In the genomic region with DNA sequence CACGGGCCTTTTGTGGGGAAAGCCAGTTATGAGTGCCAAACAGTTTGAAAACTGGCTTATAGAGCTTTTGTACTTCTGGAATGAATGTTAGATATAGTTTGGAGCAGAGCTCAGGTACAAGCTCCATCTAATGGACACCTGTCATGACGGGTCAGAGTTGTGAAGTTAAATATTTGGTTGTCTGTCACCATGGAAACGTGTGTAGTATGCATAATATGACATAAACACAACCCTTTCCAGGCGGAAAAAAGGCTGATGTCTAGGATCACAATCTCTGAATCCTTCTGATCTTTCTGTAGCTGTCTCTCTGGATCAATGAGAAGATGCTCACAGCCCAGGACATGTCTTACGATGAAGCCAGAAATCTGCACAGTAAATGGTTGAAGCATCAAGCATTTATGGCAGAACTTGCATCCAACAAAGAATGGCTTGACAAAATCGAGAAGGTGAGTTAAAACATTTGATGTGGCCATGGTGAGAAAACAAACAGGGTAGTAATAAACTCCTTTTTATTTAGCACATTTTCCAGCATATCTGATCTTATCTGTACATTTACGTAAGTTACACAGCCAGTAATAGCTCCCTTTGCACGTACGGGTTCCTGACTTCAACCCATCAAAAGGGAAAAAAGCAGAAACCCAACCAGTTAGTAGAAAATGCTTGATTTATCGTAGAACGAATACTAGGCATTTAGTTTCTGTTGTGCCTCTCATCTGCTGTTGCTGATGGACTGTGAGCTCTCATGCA, we compare ENCODE assay signal across 23 cellular contexts.
A peak's percentile ranks its signal among the peaks of the same experiment; 100 is the strongest.
DNase-seq lines count a peak whose midpoint lies in the region; ATAC-seq and TF ChIP-seq lines count a peak whose summit lies in the region.
"Had no signal": no experiment of that assay in that cellular context is flagged by ENCODE, and none has a peak within 500 bp of the region (broad histone marks: within the 10 kb centered on the region; RNA-seq: fewer than 3 reads in every experiment).

No MANE protein-coding gene starts in this region.

- H3K4me3 ChIP-seq in left ventricle myocardium inferior (no peak overlapping the region), uterus (no peak overlapping the region), sigmoid colon (no peak overlapping the region), psoas muscle (no peak overlapping the region)
- no peak overlapping the region for H3K4me3 ChIP-seq in naive thymus-derived CD4-positive, alpha-beta T cell (ENCODE audit: low read length)
- H3K4me3 ChIP-seq: gastrocnemius medialis, lung, right atrium auricular region, testis had no signal

- no peak for TF ChIP-seq CTCF in left ventricle myocardium inferior (IDR thresholded peaks at IDR 0.05; ENCODE audit: borderline replicate concordance)
- no peak for TF ChIP-seq CTCF in uterus (IDR thresholded peaks at IDR 0.05)
- TF ChIP-seq CTCF in sigmoid colon (IDR thresholded peaks at IDR 0.05), result no peak
- TF ChIP-seq CTCF in psoas muscle (IDR thresholded peaks at IDR 0.05), result no peak

- H3K27me3 Mint-ChIP-seq in activated T-helper 2 cell treated with anti-CD3 and anti-CD28 coated beads, Interferon-gamma antibody, Interleukin-2, Interleukin-4, amounts not matched to agents 10 μg/mL and 5 μg/mL and 100 μg/mL, durations not matched to agents 14 hours and 24 hours and 36 hours (ENCODE audit: low read depth), result no peaks in the 10 kb centered on the region
- H3K27me3 Mint-ChIP-seq in naive thymus-derived CD4-positive, alpha-beta T cell, result no peaks in the 10 kb centered on the region
- H3K27me3 Mint-ChIP-seq: activated naive CD4-positive, alpha-beta T cell treated with anti-CD3 and anti-CD28 coated beads, Interleukin-2, amount 10 ng/mL, durations not matched to agents 7 days and 5 days had no signal

- H3K4me3 Mint-ChIP-seq in activated T-helper 2 cell treated with anti-CD3 and anti-CD28 coated beads, Interferon-gamma antibody, Interleukin-2, Interleukin-4, amounts not matched to agents 10 μg/mL and 5 μg/mL and 100 μg/mL, durations not matched to agents 14 hours and 24 hours and 36 hours (ENCODE audit: low read depth), result no peak overlapping the region
- H3K4me3 Mint-ChIP-seq in naive thymus-derived CD4-positive, alpha-beta T cell, result no peak overlapping the region
- H3K4me3 Mint-ChIP-seq: activated naive CD4-positive, alpha-beta T cell treated with anti-CD3 and anti-CD28 coated beads, Interleukin-2, amount 10 ng/mL, durations not matched to agents 7 days and 5 days; CD8-positive, alpha-beta T cell had no signal

- POLR2A ChIA-PET in naive thymus-derived CD4-positive, alpha-beta T cell (lab: Charles Lee), result no interaction called here

- H3K9me3 ChIP-seq in left ventricle myocardium inferior (replicated peaks) (no peaks in the 10 kb centered on the region), uterus (no peaks in the 10 kb centered on the region), sigmoid colon (no peaks in the 10 kb centered on the region), psoas muscle (no peaks in the 10 kb centered on the region)
- H3K9me3 ChIP-seq in naive thymus-derived CD4-positive, alpha-beta T cell (ENCODE audit: control insufficient read depth in 2 of 3, low read length in 3 of 3), result no peaks in the 10 kb centered on the region
- H3K9me3 ChIP-seq: gastrocnemius medialis, right atrium auricular region, testis had no signal

- H3K27ac ChIP-seq in left ventricle myocardium inferior (replicated peaks) (peak overlapping the region; percentile 90), uterus (peak overlapping the region; percentile 35 to 43), sigmoid colon (no peak overlapping the region), psoas muscle (no peak overlapping the region)
- H3K27ac ChIP-seq in naive thymus-derived CD4-positive, alpha-beta T cell (ENCODE audit: low read depth, low read length), result no peak overlapping the region
- H3K27ac ChIP-seq: WERI-Rb-1 had no signal

- H3K4me1 ChIP-seq in left ventricle myocardium inferior (peaks cover 61% of the 10 kb centered on the region), uterus (peaks cover 0 to 4% of the 10 kb centered on the region in 2 donors), sigmoid colon (peaks cover 0 to 58% (median 47%) of the 10 kb centered on the region in 4 donors), psoas muscle (peaks cover 7% of the 10 kb centered on the region)
- H3K4me1 ChIP-seq in naive thymus-derived CD4-positive, alpha-beta T cell (ENCODE audit: control insufficient read depth in 2 of 2, insufficient read depth in 2 of 2, low read length in 2 of 2), result no peaks in the 10 kb centered on the region

- 55 to 77% methylated on average over 11 of the region's 11 CpGs for WGBS in sigmoid colon, 2 donors
- WGBS in psoas muscle, 3 donors, result 72 to 79% (median 77%) methylated on average over 11 of the region's 11 CpGs

- ATAC-seq in left ventricle myocardium superior, result no peak
- no peak for ATAC-seq in naive thymus-derived CD4-positive, alpha-beta T cell
- ATAC-seq in psoas muscle, result no peak
- ATAC-seq: CD8-positive, alpha-beta T cell; esophagus mucosa; gastrocnemius medialis had no signal

- H3K36me3 Mint-ChIP-seq in activated T-helper 2 cell treated with anti-CD3 and anti-CD28 coated beads, Interferon-gamma antibody, Interleukin-2, Interleukin-4, amounts not matched to agents 10 μg/mL and 5 μg/mL and 100 μg/mL, durations not matched to agents 14 hours and 24 hours and 36 hours (ENCODE audit: low read depth), result peaks cover 79% of the 10 kb centered on the region
- H3K36me3 Mint-ChIP-seq in naive thymus-derived CD4-positive, alpha-beta T cell, result peaks cover 15 to 83% (median 47%) of the 10 kb centered on the region in 5 donors

- peaks cover 91% of the 10 kb centered on the region for H3K36me3 ChIP-seq in left ventricle myocardium inferior
- peaks cover 21 to 90% (median 67%) of the 10 kb centered on the region in 3 experiments for H3K36me3 ChIP-seq in naive thymus-derived CD4-positive, alpha-beta T cell (ENCODE audit: control insufficient read depth in 2 of 3, insufficient read depth in 3 of 3, low read length in 3 of 3)
- H3K36me3 ChIP-seq in uterus, result no peaks in the 10 kb centered on the region
- peaks cover 20 to 68% (median 43%) of the 10 kb centered on the region in 4 donors for H3K36me3 ChIP-seq in sigmoid colon
- peaks cover 9 to 73% of the 10 kb centered on the region in 2 donors for H3K36me3 ChIP-seq in psoas muscle (ENCODE audit: insufficient read depth in 1 of 2, low read depth in 1 of 2)

- CTCF ChIA-PET in naive thymus-derived CD4-positive, alpha-beta T cell (lab: Charles Lee), result interaction anchor here (0.6 to 0.8 kb wide), 2 partner anchors 38 to 67 kb away, joined by 3 read pairs; no protein-coding TSS in a partner anchor

- TF ChIP-seq EP300 in sigmoid colon (IDR thresholded peaks at IDR 0.05), result no peak

- peaks cover 8% of the 10 kb centered on the region for H3K4me1 Mint-ChIP-seq in activated T-helper 2 cell treated with anti-CD3 and anti-CD28 coated beads, Interferon-gamma antibody, Interleukin-2, Interleukin-4, amounts not matched to agents 10 μg/mL and 5 μg/mL and 100 μg/mL, durations not matched to agents 14 hours and 24 hours and 36 hours (ENCODE audit: low read depth)
- peaks cover 11 to 36% (median 24%) of the 10 kb centered on the region in 7 donors for H3K4me1 Mint-ChIP-seq in naive thymus-derived CD4-positive, alpha-beta T cell

- no peak for TF ChIP-seq POLR2A in uterus (IDR thresholded peaks at IDR 0.05)
- TF ChIP-seq POLR2A in sigmoid colon (IDR thresholded peaks at IDR 0.05), result no peak

- H3K27me3 ChIP-seq in left ventricle myocardium inferior (ENCODE audit: low read depth) (no peaks in the 10 kb centered on the region), uterus (no peaks in the 10 kb centered on the region), sigmoid colon (no peaks in the 10 kb centered on the region), psoas muscle (ENCODE audit: insufficient read depth in 3 of 3, low read length in 2 of 3) (no peaks in the 10 kb centered on the region)
- H3K27me3 ChIP-seq in naive thymus-derived CD4-positive, alpha-beta T cell (ENCODE audit: control insufficient read depth in 2 of 2, insufficient read depth in 2 of 2, low read length in 2 of 2), result no peaks in the 10 kb centered on the region
- H3K27me3 ChIP-seq: gastrocnemius medialis, right atrium auricular region, testis had no signal

- H3K9me3 Mint-ChIP-seq in activated T-helper 2 cell treated with anti-CD3 and anti-CD28 coated beads, Interferon-gamma antibody, Interleukin-2, Interleukin-4, amounts not matched to agents 10 μg/mL and 5 μg/mL and 100 μg/mL, durations not matched to agents 14 hours and 24 hours and 36 hours, result no peaks in the 10 kb centered on the region
- no peaks in the 10 kb centered on the region for H3K9me3 Mint-ChIP-seq in naive thymus-derived CD4-positive, alpha-beta T cell
- H3K9me3 Mint-ChIP-seq: activated naive CD4-positive, alpha-beta T cell treated with anti-CD3 and anti-CD28 coated beads, Interleukin-2, amount 10 ng/mL, durations not matched to agents 7 days and 5 days; CD8-positive, alpha-beta T cell had no signal

- peak overlapping the region; percentile 26 for H3K27ac Mint-ChIP-seq in activated T-helper 2 cell treated with anti-CD3 and anti-CD28 coated beads, Interferon-gamma antibody, Interleukin-2, Interleukin-4, amounts not matched to agents 10 μg/mL and 5 μg/mL and 100 μg/mL, durations not matched to agents 14 hours and 24 hours and 36 hours
- peak overlapping the region in 8 of 9 donors; percentile 7 to 82 (median 28) for H3K27ac Mint-ChIP-seq in naive thymus-derived CD4-positive, alpha-beta T cell
- H3K27ac Mint-ChIP-seq: CD8-positive, alpha-beta T cell had no signal

- DNase-seq in left ventricle myocardium inferior (no peak), left ventricle myocardium superior (no peak), uterus (no peak), hepatic stellate cell (ENCODE audit: low spot score) (no peak), sigmoid colon (no peak), psoas muscle (no peak)
- DNase-seq in activated T-helper 2 cell treated with anti-CD3 and anti-CD28 coated beads, Interferon-gamma antibody, Interleukin-2, Interleukin-4, amounts not matched to agents 10 μg/mL and 5 μg/mL and 100 μg/mL, durations not matched to agents 14 hours and 24 hours and 36 hours (ENCODE audit: low spot score), result no peak
- no peak for DNase-seq in naive thymus-derived CD4-positive, alpha-beta T cell
- DNase-seq: activated naive CD4-positive, alpha-beta T cell treated with anti-CD3 and anti-CD28 coated beads, Interleukin-2, amount 10 ng/mL, durations not matched to agents 7 days and 5 days; activated T-cell treated with anti-CD3 and anti-CD28 coated beads, Interleukin-2, amount 50 U/mL, for 1 hour; CD8-positive, alpha-beta T cell; DMS79; effector CD4-positive, alpha-beta T cell; gastrocnemius medialis; H7; IMR-90; islet precursor cell; NCI-H510A; testis; WERI-Rb-1 had no signal

- intact Hi-C loops in left ventricle myocardium inferior (cut with micrococcal nuclease) (loop anchor here (10.0 kb wide), 1 partner anchor 62 kb away; no protein-coding TSS in a partner anchor), left ventricle myocardium superior (cut with micrococcal nuclease) (no loop called here), uterus (cut with DNase I; ENCODE audit: low total_unique reads) (no loop called here), sigmoid colon (cut with DNase I) (loop anchor here (10.0 kb wide), 1 partner anchor 438 kb away; no protein-coding TSS in a partner anchor), psoas muscle (cut with DNase I) (no loop called here)
- intact Hi-C loops in activated T-helper 2 cell treated with anti-CD3 and anti-CD28 coated beads, Interferon-gamma antibody, Interleukin-2, Interleukin-4, amounts not matched to agents 10 μg/mL and 5 μg/mL and 100 μg/mL, durations not matched to agents 14 hours and 24 hours and 36 hours (cut with micrococcal nuclease), result no loop called here
- intact Hi-C loops in naive thymus-derived CD4-positive, alpha-beta T cell (cut with micrococcal nuclease), result no loop called here

Comparison
In these comparisons a context has a peak if more than half of its experiments do, and no peak if none do; other contexts are left out.
1. intact Hi-C loops: an anchor here in left ventricle myocardium inferior (10.0 kb wide) and sigmoid colon (10.0 kb wide); none called in left ventricle myocardium superior, activated T-helper 2 cell treated with anti-CD3 and anti-CD28 coated beads, Interferon-gamma antibody, Interleukin-2, Interleukin-4, amounts not matched to agents 10 μg/mL and 5 μg/mL and 100 μg/mL, durations not matched to agents 14 hours and 24 hours and 36 hours, naive thymus-derived CD4-positive, alpha-beta T cell, uterus and psoas muscle.
2. H3K27ac ChIP-seq: peak in left ventricle myocardium inferior (single experiment) and uterus (2 of 2); none in naive thymus-derived CD4-positive, alpha-beta T cell (single experiment), sigmoid colon (0 of 4) and psoas muscle (single experiment).